ENCODE assay signal across 8 cellular contexts in genomic region chr22:42343551-42344081, GRCh38.
DNase-seq lines count a peak whose midpoint lies in the region; ATAC-seq and TF ChIP-seq lines count a peak whose summit lies in the region.

No MANE protein-coding gene starts in this region.

- no peak for TF ChIP-seq CTCF in BE2C (IDR thresholded peaks at IDR 0.05; ENCODE audit: low read depth, low read length)
- TF ChIP-seq CTCF in ascending aorta (IDR thresholded peaks at IDR 0.05): no peak

- in situ Hi-C loops in GM23248 (cut with MboI): no loop called here

- WGBS in GM23248 (ENCODE audit: low coverage in 1 of 2, low lambda C conversion rate in 2 of 2, missing lambda C conversion rate in 2 of 2), 2 experiments: 1% methylated on average over 14 to 31 of the region's 93 CpGs

- H3K4me2 ChIP-seq in GM23248 (ENCODE audit: unreplicated experiment): no peak overlapping the region

- H3K4me3 ChIP-seq in BE2C (ENCODE audit: low read depth, low read length) (no peak overlapping the region), GM23248 (no peak overlapping the region), ascending aorta (peak overlapping the region; percentile 54 to 71)

- no peak overlapping the region for H3K9ac ChIP-seq in GM23248

- H3K79me2 ChIP-seq in GM23248 (ENCODE audit: insufficient read depth): no peaks in the 10 kb centered on the region

- no peak for ATAC-seq in GM18861 (IDR thresholded peaks at IDR 0.05; ENCODE audit: unreplicated experiment)

- no peaks in the 10 kb centered on the region for H3F3A ChIP-seq in GM23248 (ENCODE audit: insufficient read depth)

- no peaks in the 10 kb centered on the region for H3K27me3 ChIP-seq in BE2C
- H3K27me3 ChIP-seq in GM23248 (replicated peaks; ENCODE audit: insufficient read depth): no peaks in the 10 kb centered on the region
- no peaks in the 10 kb centered on the region for H3K27me3 ChIP-seq in ascending aorta

- no peaks in the 10 kb centered on the region for H3K9me2 ChIP-seq in GM23248 (ENCODE audit: insufficient read depth)

- intact Hi-C loops in ascending aorta (cut with DNase I): loop anchor here (1.0 to 5.0 kb wide), 3 partner anchors 26 to 266 kb away; partner anchors contain the start of genes SMDT1 and TCF20

- no peaks in the 10 kb centered on the region for H3K36me3 ChIP-seq in BE2C
- H3K36me3 ChIP-seq in GM23248 (ENCODE audit: low read depth): no peaks in the 10 kb centered on the region
- H3K36me3 ChIP-seq in ascending aorta: no peaks in the 10 kb centered on the region

- H3K9me3 ChIP-seq in BE2C (no peaks in the 10 kb centered on the region), GM23248 (ENCODE audit: low read depth) (no peaks in the 10 kb centered on the region), ascending aorta (no peaks in the 10 kb centered on the region)

- no peak overlapping the region for H3K27ac ChIP-seq in GM23248
- H3K27ac ChIP-seq in ascending aorta: peak overlapping the region; percentile 77 to 81

- no peaks in the 10 kb centered on the region for H4K20me1 ChIP-seq in GM23248 (ENCODE audit: insufficient read depth)

- H3K4me1 ChIP-seq in BE2C: peaks cover 16% of the 10 kb centered on the region
- no peaks in the 10 kb centered on the region for H3K4me1 ChIP-seq in GM23248 (ENCODE audit: insufficient read depth)
- peaks cover 0 to 6% of the 10 kb centered on the region in 2 donors for H3K4me1 ChIP-seq in ascending aorta

- no peak overlapping the region for H2AFZ ChIP-seq in GM23248

- peak; percentile 51 for DNase-seq in BE2C
- peak; percentile 56 for DNase-seq in GM23248
- DNase-seq in ascending aorta (ENCODE audit: low spot score in 2 of 2): no peak
- DNase-seq in midbrain (lab: John Stamatoyannopoulos, UW): peak; percentile 44
- DNase-seq in middle frontal gyrus (ENCODE audit: extremely low spot score, low spot score): no peak
- DNase-seq in NCI-H1694 (lab: John Stamatoyannopoulos, UW): no peak
- DNase-seq in activated CD4-positive, CD25-positive, alpha-beta regulatory T cell treated with anti-CD3 and anti-CD28 coated beads, Interleukin-2, amount 50 U/mL, for 72 hours: no peak

Comparison
In these comparisons a context has a peak if more than half of its experiments do, and no peak if none do; other contexts are left out.
1. DNase-seq: peak in BE2C (single experiment), GM23248 (single experiment) and midbrain (single experiment); none in ascending aorta (0 of 2), middle frontal gyrus (single experiment), NCI-H1694 (single experiment) and activated CD4-positive, CD25-positive, alpha-beta regulatory T cell treated with anti-CD3 and anti-CD28 coated beads, Interleukin-2, amount 50 U/mL, for 72 hours (single experiment).
2. H3K4me3 ChIP-seq: peak in ascending aorta (2 of 2); none in BE2C (single experiment) and GM23248 (single experiment).